ENCODE assay signal across 11 cellular contexts in the genomic region with DNA sequence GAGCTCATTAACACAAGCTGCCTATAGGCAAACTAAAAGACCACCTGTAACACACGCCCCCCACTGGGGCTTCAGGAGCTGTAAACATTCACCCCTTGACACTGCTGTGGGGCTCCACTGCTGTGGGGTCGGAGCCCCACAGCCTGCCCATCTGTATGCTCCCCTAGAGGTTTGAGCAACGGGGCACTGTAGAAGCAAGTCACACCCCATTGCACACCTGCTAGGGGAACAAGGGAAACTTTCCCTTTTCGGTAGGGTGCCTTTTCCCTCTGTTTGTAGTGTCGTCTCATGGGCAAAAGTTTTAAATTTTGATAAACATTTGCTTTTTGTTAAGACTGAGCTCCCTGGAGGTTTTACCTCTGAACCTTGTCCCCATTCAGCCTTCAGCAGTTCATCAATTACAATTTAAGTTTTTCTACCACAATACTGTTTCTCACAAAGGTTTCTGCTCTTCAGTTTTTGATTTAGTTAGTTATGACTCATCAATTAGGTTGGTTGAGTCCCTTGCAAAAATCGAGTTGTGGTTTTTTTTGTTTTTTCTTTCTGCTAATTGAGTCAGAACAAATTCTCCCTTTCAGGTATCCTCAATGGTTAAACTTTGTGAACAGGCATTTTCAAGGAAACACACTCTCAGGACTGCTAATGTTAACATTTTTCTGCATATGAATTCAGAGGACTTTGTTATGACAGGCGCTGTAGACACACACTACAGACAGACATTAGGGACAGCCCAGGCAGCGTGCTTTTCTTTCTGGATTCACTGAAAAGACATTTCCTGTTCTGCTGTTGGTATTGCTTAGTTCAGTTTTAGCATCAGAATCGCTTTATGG. TPM values are rescaled to one million over a fixed set of nuclear protein-coding genes. Genes with fewer than 3 reads are reported as not detected.
DNase-seq lines count a peak whose midpoint lies in the region; ATAC-seq and TF ChIP-seq lines count a peak whose summit lies in the region.
"Had no signal": no experiment of that assay in that cellular context is flagged by ENCODE, and none has a peak within 500 bp of the region (broad histone marks: within the 10 kb centered on the region; RNA-seq: fewer than 3 reads in every experiment).

No MANE protein-coding gene starts in this region.

- no peaks in the 10 kb centered on the region for H3K4me1 Mint-ChIP-seq in type B pancreatic cell (ENCODE audit: unreplicated experiment)

- no peaks in the 10 kb centered on the region for H3K9me3 Mint-ChIP-seq in type B pancreatic cell

- TF ChIP-seq CTCF in choroid plexus epithelial cell (conservative IDR thresholded peaks at IDR 0.05; ENCODE audit: low read depth, low read length) (no peak), type B pancreatic cell (conservative IDR thresholded peaks at IDR 0.05) (no peak)

- no peak overlapping the region for H3K4me3 ChIP-seq in choroid plexus epithelial cell (ENCODE audit: low read depth, low read length)

- peak; percentile 34 for DNase-seq in EH (ENCODE audit: low read depth)
- peak; percentile 56 for DNase-seq in RPMI7951 (ENCODE audit: low read depth)
- peak; percentile 15 for DNase-seq in choroid plexus epithelial cell (ENCODE audit: low read depth)
- DNase-seq in medulla oblongata (ENCODE audit: extremely low spot score): no peak
- DNase-seq in type B pancreatic cell (ENCODE audit: extremely low spot score, unreplicated experiment): no peak
- DNase-seq: DMS79 treated with DMSO at 0.1 percent for 48 hours, erythroblast, NCI-H69 had no signal

- H3K36me3 Mint-ChIP-seq in type B pancreatic cell: peaks cover 26% of the 10 kb centered on the region

- no peaks in the 10 kb centered on the region for H3K27me3 Mint-ChIP-seq in type B pancreatic cell

- ATAC-seq in GM18868 (IDR thresholded peaks at IDR 0.05; ENCODE audit: unreplicated experiment): peak; percentile 62
- ATAC-seq in HG02870 (IDR thresholded peaks at IDR 0.05; ENCODE audit: unreplicated experiment): no peak
- no peak for ATAC-seq in GM18517 (IDR thresholded peaks at IDR 0.05; ENCODE audit: unreplicated experiment)

- H3K4me3 Mint-ChIP-seq in type B pancreatic cell: no peak overlapping the region

- H3K27ac Mint-ChIP-seq in type B pancreatic cell: no peak overlapping the region

RNA-seq across cellular contexts. Expression of a gene that starts 35.1 kb away (rescaled TPM):
- 3.5 and 6.7 TPM in 2 replicates for total RNA-seq in RPMI7951 (2014; rRNA removed; shearing (Covaris generic))
- 8.9 and 11.9 TPM in 2 replicates for total RNA-seq in type B pancreatic cell (ENCODE audit: low replicate concordance)

RNA-seq across cellular contexts. Expression of a gene that starts 35.5 kb away (rescaled TPM):
- 1.1 and 4.7 TPM in 2 replicates for total RNA-seq in RPMI7951 (2014; rRNA removed; shearing (Covaris generic))
- 4.8 and 5.0 TPM in 2 replicates for total RNA-seq in type B pancreatic cell (ENCODE audit: low replicate concordance)

RNA-seq across cellular contexts. Expression of a gene that starts 52.4 kb away (rescaled TPM):
- 0.96 and 0.98 TPM in 2 replicates for total RNA-seq in RPMI7951 (2014; rRNA removed; shearing (Covaris generic))
- total RNA-seq in type B pancreatic cell (ENCODE audit: low replicate concordance): 1.4 and 1.8 TPM in 2 replicates

Comparison
In these comparisons a context has a peak if more than half of its experiments do, and no peak if none do; other contexts are left out.
1. DNase-seq: peak in EH (single experiment), RPMI7951 (single experiment) and choroid plexus epithelial cell (single experiment); none in medulla oblongata (single experiment) and type B pancreatic cell (single experiment).